Comparison of ENCODE assay signal across 11 cellular contexts in the genomic region with DNA sequence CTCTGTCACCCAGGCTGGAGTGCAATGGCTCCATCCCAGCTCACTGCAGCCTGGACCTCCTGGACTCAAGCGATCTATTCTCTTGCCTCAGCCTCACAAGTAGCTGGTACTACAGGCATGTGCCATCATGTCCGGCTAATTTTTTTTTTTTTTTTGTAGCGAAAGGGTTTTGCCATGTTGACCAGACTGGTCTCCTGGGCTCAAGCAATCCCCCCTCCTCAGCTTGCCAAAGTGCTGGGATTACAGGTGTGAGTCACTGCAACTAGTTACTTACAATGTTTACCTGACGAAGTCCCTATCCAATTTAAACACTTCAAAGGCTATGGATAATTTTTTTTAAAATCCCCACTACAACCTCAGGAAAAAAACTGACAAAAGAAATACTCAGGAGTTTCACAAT. TPM values are rescaled to one million over a fixed set of nuclear protein-coding genes. Genes with fewer than 3 reads are reported as not detected.
DNase-seq lines count a peak whose midpoint lies in the region; ATAC-seq and TF ChIP-seq lines count a peak whose summit lies in the region.
"Had no signal": no experiment of that assay in that cellular context is flagged by ENCODE, and none has a peak within 500 bp of the region (broad histone marks: within the 10 kb centered on the region; RNA-seq: fewer than 3 reads in every experiment).

No MANE protein-coding gene starts in this region.

- no peaks in the 10 kb centered on the region for H3K27me3 Mint-ChIP-seq in stimulated activated naive CD8-positive, alpha-beta T cell treated with anti-CD3 and anti-CD28 coated beads, Interleukin-15, Interleukin-2, amounts not matched to agents 100 ng/mL and 50 ng/mL, for 24 hours
- H3K27me3 Mint-ChIP-seq in type B pancreatic cell = no peaks in the 10 kb centered on the region

- TF ChIP-seq CTCF in WI38 (IDR thresholded peaks at IDR 0.05; ENCODE audit: low read depth, low read length) (no peak), type B pancreatic cell (conservative IDR thresholded peaks at IDR 0.05) (no peak), dorsolateral prefrontal cortex (IDR thresholded peaks at IDR 0.05 in 54 of 56, conservative IDR thresholded peaks at IDR 0.05 in 2 of 56; ENCODE audit: low read depth in 1 of 56, partially characterized antibody in 56 of 56) (no peak)

- no peaks in the 10 kb centered on the region for H3K9me3 ChIP-seq in iPS-15b (ENCODE audit: control insufficient read depth, insufficient read depth, low read length)
- H3K9me3 ChIP-seq: lower lobe of right lung had no signal

- H3K4me1 Mint-ChIP-seq in stimulated activated naive CD8-positive, alpha-beta T cell treated with anti-CD3 and anti-CD28 coated beads, Interleukin-15, Interleukin-2, amounts not matched to agents 100 ng/mL and 50 ng/mL, for 24 hours (ENCODE audit: low read depth) = peaks cover 43% of the 10 kb centered on the region
- H3K4me1 Mint-ChIP-seq in type B pancreatic cell (ENCODE audit: unreplicated experiment) = peaks cover 20% of the 10 kb centered on the region

- peak overlapping the region; percentile 99 for H3K4me3 ChIP-seq in WI38 (ENCODE audit: low read depth, low read length)
- H3K4me3 ChIP-seq in iPS-15b (ENCODE audit: low read depth, low read length) = peak overlapping the region; percentile 98
- H3K4me3 ChIP-seq in dorsolateral prefrontal cortex = peak overlapping the region in 17 of 59 donors; percentile 75 to 100 (median 94)

- H3K9me3 Mint-ChIP-seq in stimulated activated naive CD8-positive, alpha-beta T cell treated with anti-CD3 and anti-CD28 coated beads, Interleukin-15, Interleukin-2, amounts not matched to agents 100 ng/mL and 50 ng/mL, for 24 hours = peaks cover 3% of the 10 kb centered on the region
- H3K9me3 Mint-ChIP-seq in type B pancreatic cell = no peaks in the 10 kb centered on the region

- no peak overlapping the region for H3K27ac ChIP-seq in dorsolateral prefrontal cortex
- H3K27ac ChIP-seq: lower lobe of right lung had no signal

- DNase-seq in stimulated activated naive CD8-positive, alpha-beta T cell treated with anti-CD3 and anti-CD28 coated beads, Interleukin-15, Interleukin-2, amounts not matched to agents 100 U/mL and 50 U/mL, for 24 hours = no peak
- DNase-seq in type B pancreatic cell (ENCODE audit: extremely low spot score, unreplicated experiment) (no peak), dorsolateral prefrontal cortex (no peak), NCI-H2107 (lab: John Stamatoyannopoulos, UW) (no peak), COLO829 (ENCODE audit: low spot score) (no peak)
- DNase-seq: lower lobe of right lung, MG63 had no signal

- H3K9ac ChIP-seq in iPS-15b (ENCODE audit: low read depth, low read length) = no peak overlapping the region

- intact Hi-C loops in dorsolateral prefrontal cortex (cut with DNase I) = loop anchor here in 1 of 2 donors (5.0 kb wide), 3 partner anchors 177 to 822 kb away; a partner anchor contains a TSS

- peak overlapping the region; percentile 97 for H3K27ac Mint-ChIP-seq in stimulated activated naive CD8-positive, alpha-beta T cell treated with anti-CD3 and anti-CD28 coated beads, Interleukin-15, Interleukin-2, amounts not matched to agents 100 ng/mL and 50 ng/mL, for 24 hours
- peak overlapping the region; percentile 97 for H3K27ac Mint-ChIP-seq in type B pancreatic cell

- H3K36me3 ChIP-seq in iPS-15b (ENCODE audit: control insufficient read depth, insufficient read depth, low read length) = no peaks in the 10 kb centered on the region

- H3K27me3 ChIP-seq in iPS-15b (ENCODE audit: control insufficient read depth, insufficient read depth, low read length) = no peaks in the 10 kb centered on the region
- no peaks in the 10 kb centered on the region for H3K27me3 ChIP-seq in dorsolateral prefrontal cortex
- H3K27me3 ChIP-seq: foreskin keratinocyte, MG63 had no signal

- H3K4me3 Mint-ChIP-seq in stimulated activated naive CD8-positive, alpha-beta T cell treated with anti-CD3 and anti-CD28 coated beads, Interleukin-15, Interleukin-2, amounts not matched to agents 100 ng/mL and 50 ng/mL, for 24 hours = peak overlapping the region; percentile 99
- H3K4me3 Mint-ChIP-seq in type B pancreatic cell = peak overlapping the region; percentile 99

- no peak for ATAC-seq in stimulated activated naive CD8-positive, alpha-beta T cell treated with anti-CD3 and anti-CD28 coated beads, Interleukin-15, Interleukin-2, amounts not matched to agents 100 U/mL and 50 U/mL, for 24 hours
- ATAC-seq: foreskin keratinocyte, lower lobe of right lung had no signal

- no peaks in the 10 kb centered on the region for H3K4me1 ChIP-seq in iPS-15b (ENCODE audit: control insufficient read depth, insufficient read depth, low read length)

- H3K36me3 Mint-ChIP-seq in stimulated activated naive CD8-positive, alpha-beta T cell treated with anti-CD3 and anti-CD28 coated beads, Interleukin-15, Interleukin-2, amounts not matched to agents 100 ng/mL and 50 ng/mL, for 24 hours (ENCODE audit: low read depth) = peaks cover 53% of the 10 kb centered on the region
- peaks cover 5% of the 10 kb centered on the region for H3K36me3 Mint-ChIP-seq in type B pancreatic cell

RNA-seq across cellular contexts. Expression of a gene that starts 1.8 kb away (rescaled TPM):
- 66.9 and 87.8 TPM in 2 replicates for total RNA-seq in type B pancreatic cell (ENCODE audit: low replicate concordance)
- 10 to 100 TPM; 35.1 to 68.2 (median 51.2) TPM for total RNA-seq in dorsolateral prefrontal cortex

RNA-seq across cellular contexts. Expression of a gene that starts 29.1 kb away (rescaled TPM):
- total RNA-seq in type B pancreatic cell (ENCODE audit: low replicate concordance) (0.45 and 4.3 TPM in 2 replicates), dorsolateral prefrontal cortex (10 to 100 TPM in 113 of 120 experiments, 1 to 10 TPM in 7; 7.5 to 35.7 (median 20.7) TPM)
